In the genomic region with DNA sequence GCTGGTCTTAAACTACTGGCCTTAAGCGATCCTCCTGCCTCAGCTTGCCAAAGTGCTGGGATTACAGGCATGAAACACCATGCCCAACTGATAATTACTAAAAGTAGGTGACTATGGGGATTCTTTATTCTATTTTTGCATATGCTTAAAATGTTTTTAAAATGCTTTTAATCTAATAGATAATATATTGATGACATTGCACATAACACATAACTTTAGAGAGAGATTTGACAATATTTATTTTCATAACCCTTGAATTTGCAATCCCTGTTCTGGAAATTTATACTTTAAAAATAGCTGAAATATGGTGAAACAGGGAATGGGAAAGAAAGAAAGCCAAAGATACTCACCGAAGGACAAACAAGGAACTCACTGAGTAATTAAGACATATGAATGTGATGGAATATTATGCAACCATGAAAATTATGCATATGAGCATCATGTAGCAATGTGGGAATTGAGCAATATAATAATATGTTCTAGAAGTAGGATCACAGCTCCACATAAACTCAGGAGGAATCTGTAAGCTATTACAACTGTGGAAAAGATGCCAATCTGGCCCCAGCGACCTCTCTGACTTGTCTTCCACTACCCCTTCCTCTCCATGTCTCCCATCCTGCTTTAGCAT, we compare ENCODE assay signal across 28 cellular contexts. TPM values are rescaled to one million over a fixed set of nuclear protein-coding genes. Genes with fewer than 3 reads are reported as not detected.
"Had no signal": no experiment of that assay in that cellular context is flagged by ENCODE, and none has a peak within 500 bp of the region (broad histone marks: within the 10 kb centered on the region; RNA-seq: fewer than 3 reads in every experiment).

No MANE protein-coding gene starts in this region.

- DNase-seq: activated CD4-positive, alpha-beta memory T cell treated with anti-CD3 and anti-CD28 coated beads, Interleukin-2, amount 10 ng/mL, durations not matched to agents 7 days and 5 days; activated CD4-positive, alpha-beta T cell treated with anti-CD3 and anti-CD28 coated beads for 36 hours; activated CD4-positive, alpha-beta T cell treated with anti-CD3 and anti-CD28 coated beads, Interleukin-2, amount 50 U/mL, for 1 hour; activated gamma-delta T cell; activated naive CD4-positive, alpha-beta T cell treated with anti-CD3 and anti-CD28 coated beads, Interleukin-2, amount 10 ng/mL, durations not matched to agents 7 days and 5 days; activated naive CD8-positive, alpha-beta T cell treated with anti-CD3 and anti-CD28 coated beads for 36 hours; activated T-cell treated with anti-CD3 and anti-CD28 coated beads for 4 hours; activated T-cell treated with anti-CD3 and anti-CD28 coated beads, Interleukin-2, amount 50 U/mL, for 48 hours; brain microvascular endothelial cell; Karpas-422; MM.1S; NCI-H1105; NCI-H1436; NCI-H1694 treated with DMSO at 0.1 percent for 48 hours; NCI-H2029 treated with DMSO at 0.1 percent for 48 hours; NCI-H510A treated with DMSO at 0.1 percent for 48 hours; Peyer's patch; Right ventricle myocardium superior; SJCRH30; SK-N-SH; T-helper 1 cell; WERI-Rb-1 had no signal

- H3K27ac Mint-ChIP-seq: activated CD4-positive, alpha-beta memory T cell treated with anti-CD3 and anti-CD28 coated beads, Interleukin-2, amount 10 ng/mL, durations not matched to agents 7 days and 5 days; activated CD4-positive, alpha-beta T cell treated with anti-CD3 and anti-CD28 coated beads for 36 hours; activated naive CD4-positive, alpha-beta T cell treated with anti-CD3 and anti-CD28 coated beads, Interleukin-2, amount 10 ng/mL, durations not matched to agents 7 days and 5 days; activated naive CD8-positive, alpha-beta T cell treated with anti-CD3 and anti-CD28 coated beads for 36 hours; activated T-helper 17 cell treated with anti-CD3 and anti-CD28 coated beads, Interleukin-2, amount 50 U/mL, for 72 hours had no signal

- H3K27me3 Mint-ChIP-seq: activated naive CD4-positive, alpha-beta T cell treated with anti-CD3 and anti-CD28 coated beads, Interleukin-2, amount 10 ng/mL, durations not matched to agents 7 days and 5 days; activated naive CD8-positive, alpha-beta T cell treated with anti-CD3 and anti-CD28 coated beads for 36 hours had no signal

- H3K4me3 Mint-ChIP-seq: activated CD4-positive, alpha-beta memory T cell treated with anti-CD3 and anti-CD28 coated beads, Interleukin-2, amount 10 ng/mL, durations not matched to agents 7 days and 5 days; activated CD4-positive, alpha-beta T cell treated with anti-CD3 and anti-CD28 coated beads for 36 hours; activated naive CD4-positive, alpha-beta T cell treated with anti-CD3 and anti-CD28 coated beads, Interleukin-2, amount 10 ng/mL, durations not matched to agents 7 days and 5 days; activated naive CD8-positive, alpha-beta T cell treated with anti-CD3 and anti-CD28 coated beads for 36 hours; activated T-helper 17 cell treated with anti-CD3 and anti-CD28 coated beads, Interleukin-2, amount 50 U/mL, for 72 hours had no signal

- H3K4me3 ChIP-seq: cardiac muscle cell, SJCRH30 had no signal

- H3K9me3 ChIP-seq: Peyer's patch, SJCRH30, SK-N-SH had no signal

- H3K4me2 ChIP-seq: SK-N-SH had no signal

- ATAC-seq: activated CD4-positive, alpha-beta T cell treated with anti-CD3 and anti-CD28 coated beads for 36 hours; activated T-helper 17 cell treated with anti-CD3 and anti-CD28 coated beads, Interleukin-2, amount 50 U/mL, for 72 hours had no signal

- H3K9me3 Mint-ChIP-seq: activated CD4-positive, alpha-beta memory T cell treated with anti-CD3 and anti-CD28 coated beads, Interleukin-2, amount 10 ng/mL, durations not matched to agents 7 days and 5 days; activated naive CD4-positive, alpha-beta T cell treated with anti-CD3 and anti-CD28 coated beads, Interleukin-2, amount 10 ng/mL, durations not matched to agents 7 days and 5 days; activated naive CD8-positive, alpha-beta T cell treated with anti-CD3 and anti-CD28 coated beads for 36 hours; activated T-helper 17 cell treated with anti-CD3 and anti-CD28 coated beads, Interleukin-2, amount 50 U/mL, for 72 hours had no signal

- H3K27ac ChIP-seq: brain microvascular endothelial cell, cardiac muscle cell, Peyer's patch, RWPE1, SJCRH30, WERI-Rb-1 had no signal

- H3K9ac ChIP-seq: SK-N-SH had no signal

- H3K36me3 Mint-ChIP-seq: activated naive CD4-positive, alpha-beta T cell treated with anti-CD3 and anti-CD28 coated beads, Interleukin-2, amount 10 ng/mL, durations not matched to agents 7 days and 5 days; activated naive CD8-positive, alpha-beta T cell treated with anti-CD3 and anti-CD28 coated beads for 36 hours had no signal

- H3K27me3 ChIP-seq: brain microvascular endothelial cell, cardiac muscle cell, Peyer's patch, SJCRH30 had no signal

- H3K36me3 ChIP-seq: brain microvascular endothelial cell, cardiac muscle cell, Peyer's patch, SJCRH30, WERI-Rb-1 had no signal

RNA-seq across cellular contexts. Expression of a gene that starts 2.0 kb away (rescaled TPM):
- total RNA-seq: activated CD4-positive, alpha-beta memory T cell treated with anti-CD3 and anti-CD28 coated beads, Interleukin-2, amount 10 ng/mL, durations not matched to agents 7 days and 5 days; activated CD4-positive, alpha-beta T cell treated with anti-CD3 and anti-CD28 coated beads for 36 hours; activated CD8-positive, alpha-beta memory T cell treated with anti-CD3 and anti-CD28 coated beads for 36 hours; activated naive CD8-positive, alpha-beta T cell treated with anti-CD3 and anti-CD28 coated beads for 36 hours; activated T-helper 17 cell treated with anti-CD3 and anti-CD28 coated beads, Interleukin-2, amount 50 U/mL, for 72 hours; cardiac muscle cell; Right ventricle myocardium superior; SJCRH30; T-helper 2 cell treated with Interferon-gamma antibody and Interleukin-4, amounts not matched to agents 100 ng/mL and 5 ng/mL, for 36 hours had no signal
- polyA plus RNA-seq: cardiac muscle cell, SK-N-SH had no signal

RNA-seq across cellular contexts. Expression of a gene that starts 43.7 kb away (rescaled TPM):
- total RNA-seq: activated CD4-positive, alpha-beta memory T cell treated with anti-CD3 and anti-CD28 coated beads, Interleukin-2, amount 10 ng/mL, durations not matched to agents 7 days and 5 days; activated CD4-positive, alpha-beta T cell treated with anti-CD3 and anti-CD28 coated beads for 36 hours; activated CD8-positive, alpha-beta memory T cell treated with anti-CD3 and anti-CD28 coated beads for 36 hours; activated naive CD8-positive, alpha-beta T cell treated with anti-CD3 and anti-CD28 coated beads for 36 hours; activated T-helper 17 cell treated with anti-CD3 and anti-CD28 coated beads, Interleukin-2, amount 50 U/mL, for 72 hours; cardiac muscle cell; Peyer's patch; Right ventricle myocardium superior; SJCRH30; T-helper 2 cell treated with Interferon-gamma antibody and Interleukin-4, amounts not matched to agents 100 ng/mL and 5 ng/mL, for 36 hours had no signal
- polyA plus RNA-seq: adipose tissue, cardiac muscle cell, SK-N-SH had no signal

RNA-seq across cellular contexts. Expression of a gene that starts 55.0 kb away (rescaled TPM):
- total RNA-seq: activated CD4-positive, alpha-beta memory T cell treated with anti-CD3 and anti-CD28 coated beads, Interleukin-2, amount 10 ng/mL, durations not matched to agents 7 days and 5 days; Peyer's patch; Right ventricle myocardium superior; T-helper 2 cell treated with Interferon-gamma antibody and Interleukin-4, amounts not matched to agents 100 ng/mL and 5 ng/mL, for 36 hours had no signal
- polyA plus RNA-seq: adipose tissue, cardiac muscle cell, SK-N-SH had no signal
